ENCODE assay signal across 1 cellular context in genomic region chr9:133991211-133991921, GRCh38.
TF ChIP-seq lines count a peak whose summit lies in the region.

No MANE protein-coding gene starts in this region.

TF ChIP-seq in endothelial cell of umbilical vein, 7 proteins besides CTCF, POLR2A, EP300 and RAD21 (continued from another document):
- no peak for TF ChIP-seq POLR2AphosphoS5 (IDR thresholded peaks at IDR 0.05; ENCODE audit: insufficient read depth, low read depth, low read length)
